Comparison of ENCODE assay signal across 27 cellular contexts in genomic region chr2:23688486-23689130, GRCh38.
"Had no signal": no experiment of that assay in that cellular context is flagged by ENCODE, and none has a peak within 500 bp of the region (broad histone marks: within the 10 kb centered on the region; RNA-seq: fewer than 3 reads in every experiment).

No MANE protein-coding gene starts in this region.

- ATAC-seq: activated T-cell treated with anti-CD3 and anti-CD28 coated beads, Interleukin-2, amount 50 U/mL, for 72 hours; T-helper 17 cell; WTC11 had no signal

- H3K27ac Mint-ChIP-seq: activated CD4-positive, alpha-beta memory T cell treated with anti-CD3 and anti-CD28 coated beads for 36 hours; activated CD4-positive, alpha-beta T cell treated with anti-CD3 and anti-CD28 coated beads, Interleukin-2, amount 10 ng/mL, durations not matched to agents 24 days and 14 days; activated naive CD4-positive, alpha-beta T cell treated with anti-CD3 and anti-CD28 coated beads, Interleukin-2, amount 10 ng/mL, durations not matched to agents 7 days and 5 days; activated naive CD8-positive, alpha-beta T cell treated with anti-CD3 and anti-CD28 coated beads, Interleukin-2, amount 10 ng/mL, durations not matched to agents 7 days and 5 days; activated T-cell treated with anti-CD3 and anti-CD28 coated beads, Interleukin-2, amount 50 U/mL, for 72 hours; activated T-helper 2 cell treated with anti-CD3 and anti-CD28 coated beads, Interferon-gamma antibody, Interleukin-2, Interleukin-4, amounts not matched to agents 10 μg/mL and 5 μg/mL and 100 μg/mL, durations not matched to agents 14 hours and 24 hours and 36 hours; T-helper 17 cell had no signal

- H3K9me3 Mint-ChIP-seq: activated CD4-positive, alpha-beta memory T cell treated with anti-CD3 and anti-CD28 coated beads for 36 hours; activated CD4-positive, alpha-beta T cell treated with anti-CD3 and anti-CD28 coated beads, Interleukin-2, amount 10 ng/mL, durations not matched to agents 24 days and 14 days; activated naive CD4-positive, alpha-beta T cell treated with anti-CD3 and anti-CD28 coated beads, Interleukin-2, amount 10 ng/mL, durations not matched to agents 7 days and 5 days; activated naive CD8-positive, alpha-beta T cell treated with anti-CD3 and anti-CD28 coated beads, Interleukin-2, amount 10 ng/mL, durations not matched to agents 7 days and 5 days; activated T-cell treated with anti-CD3 and anti-CD28 coated beads, Interleukin-2, amount 50 U/mL, for 72 hours; activated T-helper 2 cell treated with anti-CD3 and anti-CD28 coated beads, Interferon-gamma antibody, Interleukin-2, Interleukin-4, amounts not matched to agents 10 μg/mL and 5 μg/mL and 100 μg/mL, durations not matched to agents 14 hours and 24 hours and 36 hours; WTC11 had no signal

- H3K4me3 ChIP-seq: cardiac muscle cell, MG63, Peyer's patch, SJSA1 had no signal

- H3K27ac ChIP-seq: brain microvascular endothelial cell, cardiac muscle cell, Peyer's patch, RWPE1, SJSA1 had no signal

- H3K36me3 ChIP-seq: brain microvascular endothelial cell, cardiac muscle cell, MG63, Peyer's patch, SJSA1 had no signal

- H3K27me3 Mint-ChIP-seq: activated CD4-positive, alpha-beta memory T cell treated with anti-CD3 and anti-CD28 coated beads for 36 hours; activated CD4-positive, alpha-beta T cell treated with anti-CD3 and anti-CD28 coated beads, Interleukin-2, amount 10 ng/mL, durations not matched to agents 24 days and 14 days; activated naive CD8-positive, alpha-beta T cell treated with anti-CD3 and anti-CD28 coated beads, Interleukin-2, amount 10 ng/mL, durations not matched to agents 7 days and 5 days; T-helper 17 cell had no signal

- H3K9me3 ChIP-seq: MG63, Peyer's patch, SJSA1 had no signal

- H3K4me1 ChIP-seq: Peyer's patch, SJSA1 had no signal

- H3K27me3 ChIP-seq: brain microvascular endothelial cell, cardiac muscle cell, MG63, Peyer's patch, SJSA1 had no signal

- H3K36me3 Mint-ChIP-seq: activated CD4-positive, alpha-beta memory T cell treated with anti-CD3 and anti-CD28 coated beads for 36 hours; activated naive CD4-positive, alpha-beta T cell treated with anti-CD3 and anti-CD28 coated beads, Interleukin-2, amount 10 ng/mL, durations not matched to agents 7 days and 5 days; activated naive CD8-positive, alpha-beta T cell treated with anti-CD3 and anti-CD28 coated beads, Interleukin-2, amount 10 ng/mL, durations not matched to agents 7 days and 5 days; WTC11 had no signal

- DNase-seq: activated CD4-positive, alpha-beta memory T cell treated with anti-CD3 and anti-CD28 coated beads for 36 hours; activated CD4-positive, alpha-beta T cell treated with anti-CD3 and anti-CD28 coated beads, Interleukin-2, amount 10 ng/mL, durations not matched to agents 24 days and 14 days; activated CD4-positive, CD25-positive, alpha-beta regulatory T cell treated with anti-CD3 and anti-CD28 coated beads, Interleukin-2, amount 50 U/mL, for 72 hours; activated CD8-positive, alpha-beta memory T cell treated with anti-CD3 and anti-CD28 coated beads for 24 hours; activated gamma-delta T cell treated with Interleukin-2 at 50 U/mL for 16 hours; activated naive CD4-positive, alpha-beta T cell treated with anti-CD3 and anti-CD28 coated beads, Interleukin-2, amount 10 ng/mL, durations not matched to agents 7 days and 5 days; activated naive CD8-positive, alpha-beta T cell treated with anti-CD3 and anti-CD28 coated beads, Interleukin-2, amount 10 ng/mL, durations not matched to agents 7 days and 5 days; activated T-cell treated with anti-CD3 and anti-CD28 coated beads for 4 hours; activated T-cell treated with anti-CD3 and anti-CD28 coated beads, Interleukin-2, amount 50 U/mL, for 72 hours; brain microvascular endothelial cell; MG63; MV-4-11; NCI-H1105; NCI-H1436; NCI-H187; NCI-H2081; NCI-H510A treated with DMSO at 0.1 percent for 48 hours; NCI-H69; Peyer's patch; SHP77; T-helper 17 cell; T-helper 9 cell had no signal

- H3K4me1 Mint-ChIP-seq: activated CD4-positive, alpha-beta T cell treated with anti-CD3 and anti-CD28 coated beads, Interleukin-2, amount 10 ng/mL, durations not matched to agents 24 days and 14 days; activated naive CD4-positive, alpha-beta T cell treated with anti-CD3 and anti-CD28 coated beads, Interleukin-2, amount 10 ng/mL, durations not matched to agents 7 days and 5 days had no signal

- H3K4me3 Mint-ChIP-seq: activated CD4-positive, alpha-beta memory T cell treated with anti-CD3 and anti-CD28 coated beads for 36 hours; activated CD4-positive, alpha-beta T cell treated with anti-CD3 and anti-CD28 coated beads, Interleukin-2, amount 10 ng/mL, durations not matched to agents 24 days and 14 days; activated naive CD4-positive, alpha-beta T cell treated with anti-CD3 and anti-CD28 coated beads, Interleukin-2, amount 10 ng/mL, durations not matched to agents 7 days and 5 days; activated naive CD8-positive, alpha-beta T cell treated with anti-CD3 and anti-CD28 coated beads, Interleukin-2, amount 10 ng/mL, durations not matched to agents 7 days and 5 days; activated T-cell treated with anti-CD3 and anti-CD28 coated beads, Interleukin-2, amount 50 U/mL, for 72 hours; T-helper 17 cell; WTC11 had no signal
